In genomic region chr9:98485706-98486105, GRCh38 we compare ENCODE assay signal across 13 cellular contexts.
DNase-seq lines count a peak whose midpoint lies in the region; ATAC-seq and TF ChIP-seq lines count a peak whose summit lies in the region.
"Had no signal": no experiment of that assay in that cellular context is flagged by ENCODE, and none has a peak within 500 bp of the region (broad histone marks: within the 10 kb centered on the region; RNA-seq: fewer than 3 reads in every experiment).

No MANE protein-coding gene starts in this region.

- H3K36me3 ChIP-seq in HEK293 (ENCODE audit: control insufficient read depth in 2 of 2, insufficient read depth in 1 of 2, low read length in 2 of 2), result no peaks in the 10 kb centered on the region
- no peaks in the 10 kb centered on the region; the same call in 1 of the 2 replicates for H3K36me3 ChIP-seq in IMR-90 (ENCODE audit: control insufficient read depth, insufficient read depth, low read length)
- H3K36me3 ChIP-seq in neural progenitor cell, result no peaks in the 10 kb centered on the region

- no peaks in the 10 kb centered on the region for H3K9me3 Mint-ChIP-seq in neural progenitor cell
- H3K9me3 Mint-ChIP-seq: CD4-positive, alpha-beta memory T cell had no signal

- H4K8ac ChIP-seq in IMR-90 (ENCODE audit: low read depth in 2 of 2, low read length in 2 of 2), result peak overlapping the region in 1 of 2 experiments; percentile 56; a peak in 2 of 4 replicates

- peak overlapping the region; percentile 79 for H3K4ac ChIP-seq in IMR-90 (ENCODE audit: low read depth, low read length)

- no peak overlapping the region for H3K4me3 ChIP-seq in HEK293 (ENCODE audit: low read depth, low read length)
- H3K4me3 ChIP-seq in IMR-90 (ENCODE audit: insufficient read depth, low read depth, low read length), result no peak overlapping the region
- no peak overlapping the region for H3K4me3 ChIP-seq in neural progenitor cell

- H3K4me3 Mint-ChIP-seq in neural progenitor cell, result no peak overlapping the region
- H3K4me3 Mint-ChIP-seq: CD4-positive, alpha-beta memory T cell had no signal

- POLR2A ChIA-PET in HEK293 (lab: Yijun Ruan, JAX), result no interaction called here
- POLR2A ChIA-PET in IMR-90 (lab: Charles Lee; ENCODE audit: unreplicated experiment), result no interaction called here

- no peak overlapping the region for H3K56ac ChIP-seq in IMR-90 (ENCODE audit: extremely low read depth, insufficient read depth, low read length)

- H3K9me1 ChIP-seq in IMR-90 (ENCODE audit: insufficient read depth, low read length), result peaks cover 47% of the 10 kb centered on the region

- H4K91ac ChIP-seq in IMR-90 (ENCODE audit: insufficient read depth, low read depth, low read length), result peak overlapping the region; percentile 65; the same call in 1 of the 2 replicates

- TF ChIP-seq CTCF in HEK293 (tag by site-specific recombination; IDR thresholded peaks at IDR 0.05), result no peak
- no peak for TF ChIP-seq CTCF in IMR-90 (conservative IDR thresholded peaks at IDR 0.05; ENCODE audit: low read depth, low read length)
- TF ChIP-seq CTCF in neural progenitor cell (IDR thresholded peaks at IDR 0.05), result no peak

- peak overlapping the region; percentile 56; the same call in 2 of the 3 replicates for H2BK15ac ChIP-seq in IMR-90 (ENCODE audit: low read depth, low read length)

- H3K23ac ChIP-seq in IMR-90 (ENCODE audit: low read depth, low read length), result no peak overlapping the region

- H3K27ac ChIP-seq in HEK293 (ENCODE audit: extremely low read depth, low read depth, low read length) (no peak overlapping the region), IMR-90 (ENCODE audit: insufficient read depth, low read length) (no peak overlapping the region; the same call in 1 of the 2 replicates), neural progenitor cell (no peak overlapping the region)

- peak overlapping the region; percentile 87 for H2BK120ac ChIP-seq in IMR-90 (ENCODE audit: low read depth, low read length)

- CTCF ChIA-PET in HEK293 (lab: Yijun Ruan, JAX), result no interaction called here
- CTCF ChIA-PET in IMR-90 (lab: Yijun Ruan, JAX), result interaction anchor here (1.2 kb wide), 1 partner anchor 37 kb away, joined by 3 read pairs; no protein-coding TSS in a partner anchor

- H3K79me2 ChIP-seq in neural progenitor cell (ENCODE audit: low read depth), result no peaks in the 10 kb centered on the region

- H3K9ac ChIP-seq in IMR-90 (ENCODE audit: low read depth, low read length), result no peak overlapping the region
- H3K9ac ChIP-seq in neural progenitor cell, result no peak overlapping the region

- peaks cover 10% of the 10 kb centered on the region for H3K4me1 Mint-ChIP-seq in neural progenitor cell
- H3K4me1 Mint-ChIP-seq: CD4-positive, alpha-beta memory T cell had no signal

- H3K9me3 ChIP-seq in HEK293 (ENCODE audit: control insufficient read depth, insufficient read depth, low read depth, low read length) (no peaks in the 10 kb centered on the region), IMR-90 (ENCODE audit: control insufficient read depth, insufficient read depth, low read length) (no peaks in the 10 kb centered on the region), neural progenitor cell (ENCODE audit: low read depth) (no peaks in the 10 kb centered on the region)

- H3K36me3 Mint-ChIP-seq in neural progenitor cell, result no peaks in the 10 kb centered on the region
- H3K36me3 Mint-ChIP-seq: CD4-positive, alpha-beta memory T cell had no signal

- peak overlapping the region; percentile 15; the same call in 1 of the 2 replicates for H4K5ac ChIP-seq in IMR-90 (ENCODE audit: low read depth, low read length)

- WGBS in IMR-90 (ENCODE audit: extremely low coverage in 2 of 2, insufficient read length in 1 of 2), 2 experiments, result 60% methylated on average over 1 of the region's 4 CpGs; no CpG with 5 or more reads in 1 of the 2 experiments

- DNase-seq in IMR-90, result no peak
- DNase-seq in neural progenitor cell (ENCODE audit: low spot score), result no peak
- no peak for DNase-seq in NCI-H187 treated with DMSO at 0.1 percent for 48 hours (lab: John Stamatoyannopoulos, UW)
- DNase-seq in activated CD8-positive, alpha-beta memory T cell treated with anti-CD3 and anti-CD28 coated beads, Interleukin-2, amount 50 U/mL, for 4 hours, result no peak
- DNase-seq in NCI-H2081 (lab: John Stamatoyannopoulos, UW), result no peak
- DNase-seq: C1 segment of cervical spinal cord; CD4-positive, alpha-beta memory T cell; COR-L47; DMS153; DND-41; H7; HCEC 1CT had no signal

- H2AK5ac ChIP-seq in IMR-90 (ENCODE audit: low read depth, low read length), result peak overlapping the region; percentile 84

- H4K20me1 ChIP-seq in IMR-90 (ENCODE audit: insufficient read depth, low read length) (no peaks in the 10 kb centered on the region), neural progenitor cell (ENCODE audit: low read depth) (no peaks in the 10 kb centered on the region)

- H3K27ac Mint-ChIP-seq in neural progenitor cell, result peak overlapping the region; percentile 64
- H3K27ac Mint-ChIP-seq: CD4-positive, alpha-beta memory T cell had no signal

- H3K18ac ChIP-seq in IMR-90 (ENCODE audit: low read depth, low read length), result peak overlapping the region; percentile 30; the same call in 1 of the 2 replicates

- peaks cover 7 to 42% of the 10 kb centered on the region in 2 experiments; a peak in 3 of 4 replicates for H3K79me1 ChIP-seq in IMR-90 (ENCODE audit: low read depth in 1 of 2, low read length in 2 of 2)

- peak overlapping the region; percentile 23; the same call in 1 of the 2 replicates for H3K14ac ChIP-seq in IMR-90 (replicated peaks; ENCODE audit: low read depth, low read length)

- TF ChIP-seq RAD21 in IMR-90 (IDR thresholded peaks at IDR 0.05; ENCODE audit: low read length), result no peak

- H3K4me1 ChIP-seq in HEK293 (ENCODE audit: control insufficient read depth, insufficient read depth, low read length) (no peaks in the 10 kb centered on the region), IMR-90 (ENCODE audit: control insufficient read depth, insufficient read depth, low read length) (peaks cover 26% of the 10 kb centered on the region), neural progenitor cell (no peaks in the 10 kb centered on the region)

- no peak for ATAC-seq in IMR-90 (ENCODE audit: low read depth)

- H2BK5ac ChIP-seq in IMR-90 (ENCODE audit: low read depth, low read length, poor library complexity, severe bottlenecking), result peak overlapping the region; percentile 5

- H3K27me3 Mint-ChIP-seq in neural progenitor cell (ENCODE audit: insufficient read depth, low read depth), result no peaks in the 10 kb centered on the region

- H3K4me2 ChIP-seq in IMR-90 (ENCODE audit: low read depth, low read length) (no peak overlapping the region), neural progenitor cell (no peak overlapping the region)

- peak overlapping the region; percentile 29 for H2AK9ac ChIP-seq in IMR-90 (replicated peaks; ENCODE audit: low read depth, low read length, poor library complexity)

- intact Hi-C loops in IMR-90 (cut with micrococcal nuclease), result loop anchor here (5.0 kb wide), 1 partner anchor 292 kb away; no protein-coding TSS in a partner anchor

- in situ Hi-C loops in IMR-90 (cut with MboI; ENCODE audit: low sequenced_read_pairs), result no loop called here

- no peaks in the 10 kb centered on the region for H3K27me3 ChIP-seq in IMR-90 (ENCODE audit: control insufficient read depth, insufficient read depth, low read length)
- no peaks in the 10 kb centered on the region for H3K27me3 ChIP-seq in neural progenitor cell

- TF ChIP-seq POLR2A in IMR-90 (IDR thresholded peaks at IDR 0.05; ENCODE audit: low read depth, low read length), result no peak

- H2AFZ ChIP-seq in IMR-90 (replicated peaks; ENCODE audit: low read length, poor library complexity) (peak overlapping the region; percentile 40), neural progenitor cell (replicated peaks) (no peak overlapping the region)

- peak overlapping the region; percentile 26; the same call in 1 of the 2 replicates for H2BK20ac ChIP-seq in IMR-90 (ENCODE audit: low read depth, low read length)

- dilution Hi-C loops in IMR-90 (cut with HindIII; ENCODE audit: low sequenced_read_pairs, unreplicated experiment), result no loop called here

- H3F3A ChIP-seq in neural progenitor cell (ENCODE audit: low read depth), result no peaks in the 10 kb centered on the region

- BruUV-seq in IMR-90 (replicated peaks; lab: Mats Ljungman, UMichigan), result no TSS peak

TF ChIP-seq in HEK293, 187 proteins besides CTCF, POLR2A, EP300 and RAD21:
- TF ChIP-seq HOXC10 (CRISPR knock-in tag; IDR thresholded peaks at IDR 0.05) (no peak), ZIC2 (tag by site-specific recombination; IDR thresholded peaks at IDR 0.05) (peak; percentile 73; the same call in 1 of the 2 replicates)

TF ChIP-seq in IMR-90, 13 proteins besides CTCF, POLR2A, EP300 and RAD21 (continues in another document):
- no peak for TF ChIP-seq RFX5 (IDR thresholded peaks at IDR 0.05; ENCODE audit: low read depth, low read length)
- TF ChIP-seq USF2 (IDR thresholded peaks at IDR 0.05; ENCODE audit: low read depth, low read length), result no peak
- no peak for TF ChIP-seq CHD1 (IDR thresholded peaks at IDR 0.05; ENCODE audit: low read depth, low read length)
- no peak for TF ChIP-seq SMC3 (IDR thresholded peaks at IDR 0.05; ENCODE audit: low read depth, low read length)
- TF ChIP-seq RCOR1 (IDR thresholded peaks at IDR 0.05; ENCODE audit: insufficient replicate concordance, low read length), result no peak
- TF ChIP-seq BHLHE40 (IDR thresholded peaks at IDR 0.05; ENCODE audit: low read depth, low read length), result no peak
- no peak for TF ChIP-seq CEBPB (IDR thresholded peaks at IDR 0.05; ENCODE audit: low read depth, low read length)
- no peak for TF ChIP-seq ELK1 (IDR thresholded peaks at IDR 0.05; ENCODE audit: borderline replicate concordance, low read depth, low read length)
- TF ChIP-seq FOS (IDR thresholded peaks at IDR 0.05; ENCODE audit: low read depth, low read length), result no peak
- TF ChIP-seq MAZ (IDR thresholded peaks at IDR 0.05; ENCODE audit: borderline replicate concordance, low read depth, low read length), result no peak
- TF ChIP-seq NFE2L2 (IDR thresholded peaks at IDR 0.05; ENCODE audit: low read depth, low read length), result no peak
